Comparison of ENCODE assay signal across 8 cellular contexts in the genomic region with DNA sequence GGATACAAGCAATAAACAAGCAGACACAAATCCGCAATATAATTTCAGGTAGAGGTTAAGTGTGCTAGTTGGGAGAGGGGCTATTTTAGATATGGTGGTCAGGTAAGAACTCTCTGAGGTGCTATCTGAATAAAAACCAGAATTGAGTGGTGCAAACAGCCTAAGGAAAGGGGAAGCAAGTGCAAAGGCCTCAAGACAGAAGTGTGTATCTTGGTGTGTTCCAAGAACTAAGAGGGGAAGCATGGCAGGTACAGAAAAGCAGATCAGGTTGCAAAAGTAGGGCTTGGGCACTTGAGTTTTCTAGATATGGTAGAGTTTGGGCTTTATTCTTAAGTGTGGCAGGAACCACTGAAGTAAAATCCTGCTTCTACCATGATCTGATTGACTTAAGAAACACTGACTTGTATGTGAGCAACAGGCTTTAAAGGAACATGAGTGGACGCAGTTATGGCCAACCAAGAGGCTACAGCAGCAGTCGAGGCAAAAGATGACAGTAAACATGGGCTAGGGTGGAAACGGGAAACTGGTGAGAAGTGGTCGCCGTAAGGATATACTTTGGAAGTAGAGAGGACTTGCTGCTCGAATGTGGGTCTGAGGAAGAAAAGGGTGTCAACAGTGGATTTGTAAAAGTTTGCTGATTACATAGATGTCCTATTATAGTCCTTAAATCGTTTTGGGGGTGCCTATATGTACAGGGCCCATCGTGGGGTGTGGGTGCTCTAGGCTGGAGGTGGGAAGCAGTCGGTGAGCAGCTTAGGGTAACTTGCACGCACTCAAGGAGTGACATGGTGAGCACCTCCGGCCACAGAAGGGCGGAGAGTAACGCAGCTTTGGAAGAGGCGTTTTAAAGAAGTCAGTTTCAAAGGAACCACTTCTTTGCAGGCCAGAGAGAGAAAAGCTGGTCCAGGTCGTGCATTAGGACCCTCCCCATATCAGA. TPM values are rescaled to one million over a fixed set of nuclear protein-coding genes. Genes with fewer than 3 reads are reported as not detected.
A peak's percentile ranks its signal among the peaks of the same experiment; 100 is the strongest.
DNase-seq lines count a peak whose midpoint lies in the region; ATAC-seq and TF ChIP-seq lines count a peak whose summit lies in the region.

No MANE protein-coding gene starts in this region.

- TF ChIP-seq POLR2A in NB4 (IDR thresholded peaks at IDR 0.05; ENCODE audit: extremely low read depth, insufficient read length), result no peak

- peak overlapping the region; percentile 97 for H3K4me3 ChIP-seq in NB4 (ENCODE audit: low read depth, low read length)
- peak overlapping the region; percentile 94 to 98 for H3K4me3 ChIP-seq in foreskin fibroblast (ENCODE audit: low read depth in 1 of 2, low read length in 2 of 2)

- H3K9me3 Mint-ChIP-seq in HFFc6 (no peaks in the 10 kb centered on the region), osteocyte (ENCODE audit: unreplicated experiment) (no peaks in the 10 kb centered on the region)
- peaks cover 0 to 3% of the 10 kb centered on the region in 2 donors for H3K9me3 Mint-ChIP-seq in activated T-cell treated with anti-CD3 and anti-CD28 coated beads, Interleukin-2, amount 50 U/mL, for 72 hours

- DNase-seq in NCI-H1417 (lab: John Stamatoyannopoulos, UW) (peak; percentile 48 to 78 (median 69)), NCI-H1417 treated with DMSO at 0.1 percent for 48 hours (lab: John Stamatoyannopoulos, UW) (no peak), HFFc6 (no peak), NB4 (ENCODE audit: low read depth) (peak; percentile 56), foreskin fibroblast (peak; percentile 14 to 54), osteocyte (ENCODE audit: extremely low spot score, unreplicated experiment) (no peak), NCI-H2107 treated with DMSO at 0.1 percent for 48 hours (lab: John Stamatoyannopoulos, UW; ENCODE audit: unreplicated experiment) (no peak)
- DNase-seq in activated T-cell treated with anti-CD3 and anti-CD28 coated beads, Interleukin-2, amount 50 U/mL, for 72 hours, result peak; percentile 48 to 51

- H3K36me3 Mint-ChIP-seq in HFFc6 (ENCODE audit: low read depth) (peaks cover 12% of the 10 kb centered on the region; the same call in 1 of the 2 replicates), osteocyte (ENCODE audit: unreplicated experiment) (peaks cover 4% of the 10 kb centered on the region)
- peaks cover 12% of the 10 kb centered on the region in 2 donors for H3K36me3 Mint-ChIP-seq in activated T-cell treated with anti-CD3 and anti-CD28 coated beads, Interleukin-2, amount 50 U/mL, for 72 hours (ENCODE audit: insufficient read depth in 2 of 2)

- H3K27ac Mint-ChIP-seq in HFFc6 (peak overlapping the region; percentile 78), osteocyte (ENCODE audit: unreplicated experiment) (peak overlapping the region; percentile 89)
- peak overlapping the region; percentile 92 for H3K27ac Mint-ChIP-seq in activated T-cell treated with anti-CD3 and anti-CD28 coated beads, Interleukin-2, amount 50 U/mL, for 72 hours

- H3K4me1 Mint-ChIP-seq in HFFc6 (ENCODE audit: low read depth), result peaks cover 34% of the 10 kb centered on the region
- H3K4me1 Mint-ChIP-seq in activated T-cell treated with anti-CD3 and anti-CD28 coated beads, Interleukin-2, amount 50 U/mL, for 72 hours (ENCODE audit: low read depth), result peaks cover 50% of the 10 kb centered on the region
- peaks cover 26% of the 10 kb centered on the region for H3K4me1 Mint-ChIP-seq in osteocyte (ENCODE audit: unreplicated experiment)

- ATAC-seq in activated T-cell treated with anti-CD3 and anti-CD28 coated beads, Interleukin-2, amount 50 U/mL, for 72 hours (replicated peaks in 1 of 2), result peak; percentile 67 to 76

- TF ChIP-seq CTCF in HFFc6 (IDR thresholded peaks at IDR 0.05), result no peak
- no peak for TF ChIP-seq CTCF in NB4 (IDR thresholded peaks at IDR 0.05; ENCODE audit: low read depth, low read length)
- no peak for TF ChIP-seq CTCF in foreskin fibroblast (IDR thresholded peaks at IDR 0.05; ENCODE audit: low read depth, low read length)
- no peak for TF ChIP-seq CTCF in osteocyte (IDR thresholded peaks at IDR 0.05)

- H3K27me3 Mint-ChIP-seq in HFFc6 (ENCODE audit: insufficient read depth) (no peaks in the 10 kb centered on the region; the same call in 1 of the 2 replicates), osteocyte (ENCODE audit: unreplicated experiment) (no peaks in the 10 kb centered on the region)
- H3K27me3 Mint-ChIP-seq in activated T-cell treated with anti-CD3 and anti-CD28 coated beads, Interleukin-2, amount 50 U/mL, for 72 hours (ENCODE audit: low read depth), result no peaks in the 10 kb centered on the region

- H3K4me3 Mint-ChIP-seq in HFFc6 (peak overlapping the region; percentile 93), osteocyte (ENCODE audit: unreplicated experiment) (peak overlapping the region; percentile 86)
- H3K4me3 Mint-ChIP-seq in activated T-cell treated with anti-CD3 and anti-CD28 coated beads, Interleukin-2, amount 50 U/mL, for 72 hours, result peak overlapping the region; percentile 92

RNA-seq across cellular contexts. Expression of a gene that starts 0.7 kb away (rescaled TPM):
- total RNA-seq in HFFc6 (2021; fragmentation: NEBNext Ultra II Directional; extraction: Animal tissue kit (Norgen Biotek cat#: 25700)), result 1 to 10 TPM; 7.8 to 9.3 (median 8.9) TPM
- total RNA-seq in activated T-cell treated with anti-CD3 and anti-CD28 coated beads, Interleukin-2, amount 50 U/mL, for 72 hours, result 10 to 100 TPM; 20.7 to 21.1 TPM
- total RNA-seq in osteocyte, result 7.2 and 8.2 TPM in 2 replicates

RNA-seq across cellular contexts. Expression of a gene that starts 6.4 kb away (rescaled TPM):
- total RNA-seq in HFFc6 (2021; fragmentation: NEBNext Ultra II Directional; extraction: Animal tissue kit (Norgen Biotek cat#: 25700)), result 10 to 100 TPM in 1 of 6 experiments, 1 to 10 TPM in 5; 8.2 to 10.6 (median 9.1) TPM
- total RNA-seq in activated T-cell treated with anti-CD3 and anti-CD28 coated beads, Interleukin-2, amount 50 U/mL, for 72 hours, result 1 to 10 TPM; 7.6 to 7.9 TPM
- 6.5 and 6.7 TPM in 2 replicates for total RNA-seq in osteocyte

Comparison
In these comparisons a context has a peak if more than half of its experiments do, and no peak if none do; other contexts are left out.
1. DNase-seq: peak in NCI-H1417 (3 of 3), NB4 (single experiment), activated T-cell treated with anti-CD3 and anti-CD28 coated beads, Interleukin-2, amount 50 U/mL, for 72 hours (2 of 2) and foreskin fibroblast (2 of 2); none in NCI-H1417 treated with DMSO at 0.1 percent for 48 hours (single experiment), HFFc6 (single experiment), osteocyte (single experiment) and NCI-H2107 treated with DMSO at 0.1 percent for 48 hours (single experiment).
2. Peak in every context shown above with its lines, with median percentiles within 50 percentile points of each other: H3K27ac Mint-ChIP-seq and H3K4me3 Mint-ChIP-seq.